Comparison of ENCODE assay signal across 8 cellular contexts in the genomic region with DNA sequence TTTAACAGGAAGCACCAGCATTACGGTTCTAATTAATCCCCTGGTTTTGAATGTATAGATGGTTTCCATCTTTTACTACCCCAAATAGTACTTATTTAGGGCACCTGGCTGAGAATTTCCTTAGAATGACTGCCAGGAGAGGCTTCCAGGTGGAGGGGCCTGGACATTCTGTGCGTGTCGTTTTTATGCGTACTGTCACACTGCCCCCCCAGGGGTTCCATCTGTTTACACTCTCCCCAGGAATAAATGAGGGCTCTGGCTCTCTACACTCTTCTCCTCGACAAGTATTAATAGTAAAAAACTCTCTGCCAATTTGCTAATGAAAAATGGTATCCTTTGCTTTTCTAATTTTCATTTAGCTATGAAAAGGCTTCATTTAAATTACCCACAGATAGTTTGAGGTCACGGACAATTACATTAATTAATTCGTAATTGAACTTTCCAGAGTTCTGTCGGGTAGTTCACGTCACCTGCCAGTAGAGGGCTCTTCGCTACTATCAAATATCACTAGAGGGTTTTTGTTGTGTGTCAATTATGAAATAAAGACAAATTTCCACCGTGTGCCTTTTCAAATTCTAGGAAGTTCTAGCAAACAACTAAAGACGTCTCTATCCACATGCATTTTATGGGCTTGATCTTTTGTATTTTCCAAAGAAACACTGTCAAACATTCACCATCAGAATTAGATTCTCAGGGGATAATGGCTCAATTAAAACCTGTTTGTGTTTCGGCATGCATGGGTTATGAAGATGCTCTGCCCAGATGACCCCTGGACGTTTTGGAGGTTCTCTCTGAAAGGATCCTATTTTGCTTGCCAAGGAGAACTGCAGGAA.
DNase-seq lines count a peak whose midpoint lies in the region; ATAC-seq and TF ChIP-seq lines count a peak whose summit lies in the region.

No MANE protein-coding gene starts in this region.

- intact Hi-C loops in MCF 10A (cut with micrococcal nuclease) (loop anchor here (1.0 kb wide), 3 partner anchors 160 to 707 kb away; no protein-coding TSS in a partner anchor), right lobe of liver (cut with DNase I) (loop anchor here (5.0 kb wide), 1 partner anchor 709 kb away; no protein-coding TSS in a partner anchor), uterus (cut with DNase I; ENCODE audit: low total_unique reads) (loop anchor here (5.0 kb wide), 1 partner anchor 709 kb away; no protein-coding TSS in a partner anchor)

- no peaks in the 10 kb centered on the region for H3K27me3 ChIP-seq in right lobe of liver
- no peaks in the 10 kb centered on the region for H3K27me3 ChIP-seq in uterus

- TF ChIP-seq POLR2A in right lobe of liver (IDR thresholded peaks at IDR 0.05) (no peak), uterus (IDR thresholded peaks at IDR 0.05) (no peak)

- peaks cover 46% of the 10 kb centered on the region for H3K27me3 Mint-ChIP-seq in MCF 10A (ENCODE audit: insufficient read depth, unreplicated experiment)

- H3K4me3 ChIP-seq in AG09309 (ENCODE audit: control insufficient read depth, low read depth, low read length) (no peak overlapping the region), right lobe of liver (no peak overlapping the region), uterus (no peak overlapping the region)

- H3K4me1 ChIP-seq in right lobe of liver (no peaks in the 10 kb centered on the region), uterus (no peaks in the 10 kb centered on the region)

- H3K9me3 Mint-ChIP-seq in MCF 10A (ENCODE audit: unreplicated experiment) = no peaks in the 10 kb centered on the region

- no peak overlapping the region for H3K4me3 Mint-ChIP-seq in MCF 10A (ENCODE audit: unreplicated experiment)

- no peak overlapping the region for H3K27ac Mint-ChIP-seq in MCF 10A (ENCODE audit: low read depth, unreplicated experiment)

- WGBS in right lobe of liver (ENCODE audit: insufficient coverage, low coverage, low lambda C conversion rate, missing lambda C conversion rate) = 14% methylated on average over 14 of the region's 14 CpGs

- ATAC-seq in right lobe of liver (peak; percentile 55 to 73 (median 66)), GM18520 (IDR thresholded peaks at IDR 0.05; ENCODE audit: unreplicated experiment) (no peak)

- DNase-seq in AG09309 (ENCODE audit: low read depth) (peak; percentile 5), NCI-H69 (lab: John Stamatoyannopoulos, UW) (peak; percentile 43), MCF 10A (ENCODE audit: unreplicated experiment) (peak; percentile 43), right lobe of liver (no peak), uterus (no peak), GM19238 (ENCODE audit: insufficient read length, low spot score) (no peak)

- POLR2A ChIA-PET in MCF 10A (lab: Yijun Ruan, JAX) = no interaction called here

- peak; percentile 69 for TF ChIP-seq CTCF in AG09309 (IDR thresholded peaks at IDR 0.05; ENCODE audit: control insufficient read depth, insufficient read depth, low read depth, low read length, missing control alignments)
- peak; percentile 67 for TF ChIP-seq CTCF in GM12872 (IDR thresholded peaks at IDR 0.05; ENCODE audit: insufficient read depth, low read depth, low read length)
- TF ChIP-seq CTCF in MCF 10A (IDR thresholded peaks at IDR 0.05; ENCODE audit: unreplicated experiment) = peak; percentile 78
- TF ChIP-seq CTCF in right lobe of liver (IDR thresholded peaks at IDR 0.05) = peak; percentile 74 to 93 (median 84)
- peak; percentile 73 to 86 (median 80) for TF ChIP-seq CTCF in uterus (IDR thresholded peaks at IDR 0.05)

- no peaks in the 10 kb centered on the region for H3K36me3 Mint-ChIP-seq in MCF 10A (ENCODE audit: insufficient read depth, unreplicated experiment)

- H3K27ac ChIP-seq in right lobe of liver (no peak overlapping the region), uterus (no peak overlapping the region)

- CTCF ChIA-PET in MCF 10A (lab: Yijun Ruan, JAX) = interaction anchor here (0.6 to 3.1 kb wide), 31 partner anchors 11 to 1726 kb away, joined by 3 to 40 read pairs (median 4); a partner anchor contains a TSS

- BruUV-seq in MCF 10A (replicated peaks; lab: Mats Ljungman, UMichigan) = no TSS peak

- no peaks in the 10 kb centered on the region for H3K9me3 ChIP-seq in right lobe of liver
- H3K9me3 ChIP-seq in uterus = no peaks in the 10 kb centered on the region

- H3K36me3 ChIP-seq in right lobe of liver (no peaks in the 10 kb centered on the region), uterus (no peaks in the 10 kb centered on the region)

- H3K4me1 Mint-ChIP-seq in MCF 10A (ENCODE audit: insufficient read depth, unreplicated experiment) = no peaks in the 10 kb centered on the region

Comparison
In these comparisons a context has a peak if more than half of its experiments do, and no peak if none do; other contexts are left out.
1. DNase-seq: peak in AG09309 (single experiment), NCI-H69 (single experiment) and MCF 10A (single experiment); none in right lobe of liver (0 of 3), uterus (0 of 2) and GM19238 (single experiment).
2. Peak in every context shown above with its lines, with median percentiles within 50 percentile points of each other: CTCF ChIP-seq.